ENCODE assay signal across 1 cellular context in genomic region chr19:42228640-42229039, GRCh38.
TF ChIP-seq lines count a peak whose summit lies in the region.

No MANE protein-coding gene starts in this region.

TF ChIP-seq in HepG2, 621 proteins besides CTCF, POLR2A, EP300 and RAD21:
- TF ChIP-seq ZNF33A (CRISPR knock-in tag; IDR thresholded peaks at IDR 0.05; ENCODE audit: borderline replicate concordance) (no peak), AGO2 (optimal IDR thresholded peaks at IDR 0.05; ENCODE audit: low read depth, low read length) (peak; percentile 14)
TF ChIP-seq in HepG2: peak in this region for 1.
